ENCODE assay signal across 7 cellular contexts in genomic region chr19:38389101-38389925, GRCh38. TPM values are rescaled to one million over a fixed set of nuclear protein-coding genes. Genes with fewer than 3 reads are reported as not detected.
DNase-seq lines count a peak whose midpoint lies in the region; ATAC-seq lines count a peak whose summit lies in the region.

No MANE protein-coding gene starts in this region.

- DNase-seq in ELR (ENCODE audit: low read depth) (peak; percentile 88), NCI-H2227 treated with DMSO at 0.1 percent for 48 hours (lab: John Stamatoyannopoulos, UW) (peak; percentile 84), cerebellar cortex (ENCODE audit: low spot score) (peak; percentile 38), memory B cell (ENCODE audit: low spot score in 2 of 2) (no peak), Karpas-422 (no peak), NCI-H2196 (lab: John Stamatoyannopoulos, UW; ENCODE audit: unreplicated experiment) (no peak)

- H3K9ac ChIP-seq in Karpas-422 (ENCODE audit: low read length): no peak overlapping the region

- no peaks in the 10 kb centered on the region for H4K20me1 ChIP-seq in Karpas-422 (ENCODE audit: insufficient read depth, low read depth, low read length)

- no peaks in the 10 kb centered on the region for H3K27me3 ChIP-seq in Karpas-422 (ENCODE audit: low read length)

- no peak overlapping the region for H3K4me3 ChIP-seq in Karpas-422 (ENCODE audit: low read length)

- H3K9me3 Mint-ChIP-seq in memory B cell: no peaks in the 10 kb centered on the region

- H2AFZ ChIP-seq in Karpas-422 (ENCODE audit: low read length): no peak overlapping the region

- no peak overlapping the region for H3K27ac Mint-ChIP-seq in memory B cell

- peaks cover 11% of the 10 kb centered on the region for H3K4me1 ChIP-seq in Karpas-422 (ENCODE audit: low read length)

- H3K36me3 ChIP-seq in Karpas-422 (ENCODE audit: insufficient read depth, low read length): no peaks in the 10 kb centered on the region

- H3K27ac ChIP-seq in Karpas-422 (ENCODE audit: low read length): no peak overlapping the region

- H3K4me2 ChIP-seq in Karpas-422 (ENCODE audit: low read depth, low read length, poor library complexity, severe bottlenecking): no peak overlapping the region

- no peaks in the 10 kb centered on the region for H3K9me3 ChIP-seq in Karpas-422 (ENCODE audit: low read length)

- H3K27me3 Mint-ChIP-seq in memory B cell: peaks cover 22% of the 10 kb centered on the region

- H3K79me2 ChIP-seq in Karpas-422 (ENCODE audit: low read length): no peaks in the 10 kb centered on the region

- H3K36me3 Mint-ChIP-seq in memory B cell: peaks cover 8% of the 10 kb centered on the region

- peak overlapping the region; percentile 32 for H3K4me3 Mint-ChIP-seq in memory B cell

- ATAC-seq in memory B cell (ENCODE audit: low read depth) (no peak), GM21360 (IDR thresholded peaks at IDR 0.05; ENCODE audit: unreplicated experiment) (no peak)

- no peaks in the 10 kb centered on the region for H3K9me2 ChIP-seq in Karpas-422 (replicated peaks; ENCODE audit: insufficient read depth, low read length)

- H3K4me1 Mint-ChIP-seq in memory B cell: peaks cover 18% of the 10 kb centered on the region

RNA-seq across cellular contexts. Expression of gene SPRED3, which starts 0.8 kb away (rescaled TPM):
- 0.07 and 0.11 TPM in 2 replicates for total RNA-seq in Karpas-422 (2014; rRNA removed; shearing (Covaris generic); ENCODE audit: low replicate concordance)

RNA-seq across cellular contexts. Expression of gene GGN, which starts 1.5 kb away (rescaled TPM):
- total RNA-seq in Karpas-422 (2014; rRNA removed; shearing (Covaris generic); ENCODE audit: low replicate concordance): not detected in 2 replicates

RNA-seq across cellular contexts. Expression of gene FAM98C, which starts 13.6 kb away (rescaled TPM):
- 12.8 and 21.4 TPM in 2 replicates for total RNA-seq in Karpas-422 (2014; rRNA removed; shearing (Covaris generic); ENCODE audit: low replicate concordance)

RNA-seq across cellular contexts. Expression of gene PSMD8, which starts 14.9 kb away (rescaled TPM):
- 188 and 199 TPM in 2 replicates for total RNA-seq in Karpas-422 (2014; rRNA removed; shearing (Covaris generic); ENCODE audit: low replicate concordance)

RNA-seq across cellular contexts. Expression of gene RASGRP4, which starts 36.7 kb away (rescaled TPM):
- total RNA-seq in Karpas-422 (2014; rRNA removed; shearing (Covaris generic); ENCODE audit: low replicate concordance): 0.14 and 0.15 TPM in 2 replicates

Comparison
In these comparisons a context has a peak if more than half of its experiments do, and no peak if none do; other contexts are left out.
1. DNase-seq: peak in ELR (single experiment), NCI-H2227 treated with DMSO at 0.1 percent for 48 hours (single experiment) and cerebellar cortex (single experiment); none in memory B cell (0 of 2), Karpas-422 (single experiment) and NCI-H2196 (single experiment).